16 cellular contexts compared by ENCODE assay signal in genomic region chr1:160640359-160641123, GRCh38. TPM values are rescaled to one million over a fixed set of nuclear protein-coding genes. Genes with fewer than 3 reads are reported as not detected.
DNase-seq lines count a peak whose midpoint lies in the region; ATAC-seq, FAIRE-seq and TF ChIP-seq lines count a peak whose summit lies in the region.
"Had no signal": no experiment of that assay in that cellular context is flagged by ENCODE, and none has a peak within 500 bp of the region (broad histone marks: within the 10 kb centered on the region; RNA-seq: fewer than 3 reads in every experiment).

No MANE protein-coding gene starts in this region.

- H3K4me1 ChIP-seq in BLaER1 treated with 17β-estradiol and CSF1 and Interleukin-3, amounts not matched to agents 10 nM and 100 nM = peaks cover 93 to 100% (median 99%) of the 10 kb centered on the region in 10 experiments
- H3K4me1 ChIP-seq in endothelial cell of umbilical vein (ENCODE audit: control insufficient read depth, extremely low read depth, insufficient read depth, low read length) (peaks cover 9% of the 10 kb centered on the region), OCI-LY7 (ENCODE audit: insufficient read depth, low read length, poor library complexity, severe bottlenecking) (peaks cover 39% of the 10 kb centered on the region)
- H3K4me1 ChIP-seq: right atrium auricular region had no signal

- CTCF ChIA-PET in T-cell (lab: Charles Lee) (interaction anchor here (0.6 to 1.8 kb wide), 18 partner anchors 8 to 400 kb away, joined by 3 to 20 read pairs (median 3); no protein-coding TSS in a partner anchor), endothelial cell of umbilical vein (lab: Charles Lee) (interaction anchor here (1.9 kb wide), 1 partner anchor 35 kb away, joined by 8 read pairs; no protein-coding TSS in a partner anchor), OCI-LY7 (lab: Charles Lee; ENCODE audit: unreplicated experiment) (no interaction called here)

- H3K9me3 ChIP-seq in BLaER1 treated with 17β-estradiol and CSF1 and Interleukin-3, amounts not matched to agents 10 nM and 100 nM (replicated peaks in 1 of 11) = no peaks in the 10 kb centered on the region
- H3K9me3 ChIP-seq in endothelial cell of umbilical vein (replicated peaks; ENCODE audit: control insufficient read depth, insufficient read depth, low read length) = no peaks in the 10 kb centered on the region
- H3K9me3 ChIP-seq in OCI-LY7 (ENCODE audit: low read length) = no peaks in the 10 kb centered on the region
- H3K9me3 ChIP-seq: right atrium auricular region, SJSA1 had no signal

- H3K36me3 ChIP-seq in BLaER1 treated with 17β-estradiol and CSF1 and Interleukin-3, amounts not matched to agents 10 nM and 100 nM = peaks cover 7 to 73% (median 18%) of the 10 kb centered on the region in 11 experiments; a peak in 20 of 22 replicates
- H3K36me3 ChIP-seq in endothelial cell of umbilical vein (ENCODE audit: control insufficient read depth in 2 of 2, extremely low read depth in 1 of 2, insufficient read depth in 2 of 2, low read length in 2 of 2) (no peaks in the 10 kb centered on the region), OCI-LY7 (ENCODE audit: insufficient read depth, low read length) (no peaks in the 10 kb centered on the region)
- H3K36me3 ChIP-seq: right atrium auricular region, SJSA1 had no signal

- no peak for TF ChIP-seq POLR2A in endothelial cell of umbilical vein (IDR thresholded peaks at IDR 0.05; ENCODE audit: low read depth, low read length)

- FAIRE-seq in endothelial cell of umbilical vein (lab: Jason Lieb, UNC) (no peak), urothelium cell line (lab: Jason Lieb, UNC) (no peak)
- FAIRE-seq: keratinocyte had no signal

- dilution Hi-C loops in endothelial cell of umbilical vein (cut with MboI; ENCODE audit: extremely low pct_ligation_motif_present, low sequenced_read_pairs) = no loop called here

- H3K79me2 ChIP-seq in endothelial cell of umbilical vein (ENCODE audit: control insufficient read depth, insufficient read depth, low read length) (no peaks in the 10 kb centered on the region), OCI-LY7 (ENCODE audit: insufficient read depth, low read depth, low read length) (no peaks in the 10 kb centered on the region)

- H3K27ac ChIP-seq in BLaER1 treated with 17β-estradiol and CSF1 and Interleukin-3, amounts not matched to agents 10 nM and 100 nM = peak overlapping the region in 10 of 11 experiments; percentile 57 to 83 (median 78); a peak in 19 of 22 replicates
- H3K27ac ChIP-seq in endothelial cell of umbilical vein (ENCODE audit: insufficient read depth, low read depth, low read length) (no peak overlapping the region), OCI-LY7 (ENCODE audit: low read depth, low read length, poor library complexity, severe bottlenecking) (no peak overlapping the region)
- H3K27ac ChIP-seq: right atrium auricular region, SJSA1 had no signal

- no peaks in the 10 kb centered on the region for H3K27me3 Mint-ChIP-seq in T-cell

- peak overlapping the region in 4 of 11 experiments; percentile 6 to 67 (median 40); a peak in 3 of 22 replicates for H3K9ac ChIP-seq in BLaER1 treated with 17β-estradiol and CSF1 and Interleukin-3, amounts not matched to agents 10 nM and 100 nM
- H3K9ac ChIP-seq in endothelial cell of umbilical vein (replicated peaks; ENCODE audit: extremely low read depth, insufficient read depth, low read length) = no peak overlapping the region

- POLR2A ChIA-PET in T-cell (lab: Charles Lee) (interaction anchor here (0.5 to 1.5 kb wide), 7 partner anchors 11 to 379 kb away, joined by 3 to 12 read pairs (median 4); no protein-coding TSS in a partner anchor), endothelial cell of umbilical vein (lab: Charles Lee) (no interaction called here), OCI-LY7 (lab: Charles Lee) (interaction anchor here (0.5 to 2.1 kb wide), 7 partner anchors 11 to 452 kb away, joined by 3 to 10 read pairs (median 6); no protein-coding TSS in a partner anchor)

- no peaks in the 10 kb centered on the region for H3K9me3 Mint-ChIP-seq in T-cell

- H2AFZ ChIP-seq in endothelial cell of umbilical vein (ENCODE audit: low read depth, low read length) (no peak overlapping the region), OCI-LY7 (ENCODE audit: low read length) (no peak overlapping the region)

- peak; percentile 31 for DNase-seq in GM10266 (ENCODE audit: extremely low spot score)
- DNase-seq in T-cell = no peak
- DNase-seq in endothelial cell of umbilical vein (ENCODE audit: low read depth, low spot score) = no peak
- DNase-seq in RKO (ENCODE audit: low spot score) = no peak
- no peak for DNase-seq in NCI-H1105 (lab: John Stamatoyannopoulos, UW)
- DNase-seq in urothelium cell line (ENCODE audit: low spot score) = no peak
- DNase-seq in OCI-LY7 (ENCODE audit: low spot score) = no peak
- DNase-seq: COR-L47, GOT3, NCI-H526 treated with DMSO at 0.1 percent for 48 hours had no signal

- ATAC-seq in T-cell (replicated peaks in 1 of 4) = peak; percentile 39 to 57 (median 47)

- peaks cover 23% of the 10 kb centered on the region for H3K36me3 Mint-ChIP-seq in T-cell

- peaks cover 93 to 96% (median 95%) of the 10 kb centered on the region in 3 donors for H3K4me1 Mint-ChIP-seq in T-cell

- H3K9me1 ChIP-seq in endothelial cell of umbilical vein (replicated peaks; ENCODE audit: control insufficient read depth, extremely low read depth, insufficient read depth, low read length) = no peaks in the 10 kb centered on the region

- BruUV-seq in endothelial cell of umbilical vein (replicated peaks; lab: Mats Ljungman, UMichigan) (no TSS peak), OCI-LY7 (replicated peaks; lab: Mats Ljungman, UMichigan) (no TSS peak)

- peak overlapping the region; percentile 92 to 97 for H3K27ac Mint-ChIP-seq in T-cell

- no peaks in the 10 kb centered on the region for H3K27me3 ChIP-seq in BLaER1 treated with 17β-estradiol and CSF1 and Interleukin-3, amounts not matched to agents 10 nM and 100 nM
- no peaks in the 10 kb centered on the region for H3K27me3 ChIP-seq in endothelial cell of umbilical vein (ENCODE audit: control insufficient read depth in 2 of 2, insufficient read depth in 2 of 2, low read length in 2 of 2)
- H3K27me3 ChIP-seq: right atrium auricular region had no signal

- peak overlapping the region; percentile 44 to 98 (median 60) for H3K4me3 Mint-ChIP-seq in T-cell

- peak overlapping the region in 4 of 10 experiments; percentile 32 to 86 (median 34); a peak in 5 of 20 replicates for H3K4me3 ChIP-seq in BLaER1 treated with 17β-estradiol and CSF1 and Interleukin-3, amounts not matched to agents 10 nM and 100 nM
- H3K4me3 ChIP-seq in endothelial cell of umbilical vein (replicated peaks in 1 of 3; ENCODE audit: insufficient read depth in 1 of 3, low read depth in 1 of 3, low read length in 3 of 3) (no peak overlapping the region), OCI-LY7 (ENCODE audit: low read depth, low read length, poor library complexity, severe bottlenecking) (no peak overlapping the region)
- H3K4me3 ChIP-seq: right atrium auricular region, SJSA1 had no signal

- H4K20me1 ChIP-seq in BLaER1 treated with 17β-estradiol and CSF1 and Interleukin-3, amounts not matched to agents 10 nM and 100 nM = no peaks in the 10 kb centered on the region
- H4K20me1 ChIP-seq in endothelial cell of umbilical vein (replicated peaks; ENCODE audit: control insufficient read depth, extremely low read depth, insufficient read depth, low read length) (no peaks in the 10 kb centered on the region), OCI-LY7 (ENCODE audit: insufficient read depth, low read length) (no peaks in the 10 kb centered on the region)

- intact Hi-C loops in endothelial cell of umbilical vein (cut with micrococcal nuclease) (no loop called here), OCI-LY7 (cut with micrococcal nuclease; ENCODE audit: unreplicated experiment) (no loop called here)

- TF ChIP-seq CTCF in GM10266 (IDR thresholded peaks at IDR 0.05; ENCODE audit: control insufficient read depth, insufficient read depth, low read depth, missing control alignments) (no peak), endothelial cell of umbilical vein (IDR thresholded peaks at IDR 0.05; ENCODE audit: extremely low read depth in 1 of 2, insufficient read depth in 1 of 2, low read depth in 1 of 2, low read length in 2 of 2) (no peak), OCI-LY7 (conservative IDR thresholded peaks at IDR 0.05; ENCODE audit: low read length) (no peak)

- peak overlapping the region; percentile 88 to 98 (median 94) for H3K4me2 ChIP-seq in BLaER1 treated with 17β-estradiol and CSF1 and Interleukin-3, amounts not matched to agents 10 nM and 100 nM
- H3K4me2 ChIP-seq in endothelial cell of umbilical vein (ENCODE audit: insufficient read depth, low read length) (no peak overlapping the region), OCI-LY7 (ENCODE audit: low read length) (no peak overlapping the region)

- H3K9me2 ChIP-seq in OCI-LY7 (ENCODE audit: insufficient read depth, low read length) = no peaks in the 10 kb centered on the region

TF ChIP-seq in endothelial cell of umbilical vein, 7 proteins besides CTCF, POLR2A, EP300 and RAD21:
- TF ChIP-seq GATA2 (IDR thresholded peaks at IDR 0.05; ENCODE audit: insufficient read depth, insufficient read length, low read depth, low read length) (peak; percentile 39), MAX (IDR thresholded peaks at IDR 0.05; ENCODE audit: insufficient read depth, insufficient read length) (no peak)

RNA-seq across cellular contexts. Expression of gene SLAMF1, which starts 6.3 kb away (rescaled TPM):
- 10 to 100 TPM; 19.4 to 38.7 (median 30.7) TPM for total RNA-seq in T-cell
- not detected in 2 replicates for total RNA-seq in endothelial cell of umbilical vein
- polyA plus RNA-seq in endothelial cell of umbilical vein = not detected in 2 replicates
- polyA plus RNA-seq in endothelial cell of umbilical vein (2011; cell fraction: cytosol; rRNA removed) = not detected in 2 replicates
- polyA plus RNA-seq in endothelial cell of umbilical vein (2011; cell fraction: nucleus; rRNA removed) = not detected in 2 replicates
- polyA plus RNA-seq in endothelial cell of umbilical vein (2012) = not detected in 2 replicates
- not detected in 2 replicates for polyA minus RNA-seq in endothelial cell of umbilical vein
- polyA minus RNA-seq in endothelial cell of umbilical vein (2011; cell fraction: cytosol; rRNA and poly(A)+ RNA removed) = not detected
- polyA minus RNA-seq in endothelial cell of umbilical vein (2011; cell fraction: nucleus; rRNA and poly(A)+ RNA removed) = not detected in 2 replicates
- 0.32 and 0.36 TPM in 2 replicates for total RNA-seq in OCI-LY7 (2014; rRNA removed; shearing (Covaris generic))
- 0.42 and 0.72 TPM in 2 replicates for total RNA-seq in OCI-LY7 (2022)
- total RNA-seq: fibroblast of villous mesenchyme, myocyte, SJSA1 had no signal
- polyA plus RNA-seq: keratinocyte had no signal

Comparison
In these comparisons a context has a peak if more than half of its experiments do, and no peak if none do; other contexts are left out.
1. H3K27ac ChIP-seq: peak in BLaER1 treated with 17β-estradiol and CSF1 and Interleukin-3, amounts not matched to agents 10 nM and 100 nM (10 of 11); none in endothelial cell of umbilical vein (single experiment) and OCI-LY7 (single experiment).
2. H3K4me2 ChIP-seq: peak in BLaER1 treated with 17β-estradiol and CSF1 and Interleukin-3, amounts not matched to agents 10 nM and 100 nM (11 of 11); none in endothelial cell of umbilical vein (single experiment) and OCI-LY7 (single experiment).
3. RNA of gene SLAMF1, which starts 6.3 kb away (total RNA-seq): 19.4 to 38.7 TPM in T-cell; 0.32 to 0.72 TPM in OCI-LY7 and not detected in endothelial cell of umbilical vein; every median in the first group is over 10 times any median in the second.